ENCODE assay signal across 8 cellular contexts in the genomic region with DNA sequence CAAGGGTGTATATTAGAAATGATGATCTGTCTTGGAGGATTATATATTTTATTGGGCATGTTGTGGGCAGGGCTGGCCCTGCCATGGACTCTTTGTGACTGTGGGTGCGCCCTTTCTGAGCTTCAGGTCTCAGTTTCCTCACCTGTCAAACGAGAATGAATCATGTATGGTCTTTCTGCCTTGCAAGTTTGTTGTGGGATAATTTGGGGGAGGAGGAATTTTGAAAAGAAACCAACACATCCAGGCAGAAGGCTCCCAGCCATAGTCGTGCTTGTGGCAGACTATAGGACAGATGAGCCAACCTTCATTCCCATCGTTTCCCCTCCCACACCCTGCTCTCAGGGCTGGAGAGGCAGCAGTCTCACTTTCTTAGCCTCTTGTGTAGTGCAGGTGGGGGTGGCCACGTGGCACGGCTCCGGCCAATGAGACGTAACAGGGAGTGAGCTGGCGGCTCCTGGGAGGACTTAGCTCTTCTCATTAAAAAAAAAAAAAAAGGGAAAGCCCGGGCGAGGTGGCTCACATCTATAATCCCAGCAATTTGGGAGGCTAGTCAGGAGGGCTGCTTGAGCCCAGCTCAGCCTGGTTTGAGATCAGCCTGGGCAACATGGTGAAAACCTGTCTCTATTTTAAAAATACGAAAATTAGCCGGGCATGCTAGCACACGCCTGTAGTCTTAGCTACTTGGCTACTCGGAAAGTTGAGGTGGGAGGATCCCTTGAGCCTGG.
DNase-seq lines count a peak whose midpoint lies in the region; ATAC-seq and TF ChIP-seq lines count a peak whose summit lies in the region.

No MANE protein-coding gene starts in this region.

- H3K27me3 ChIP-seq in smooth muscle cell (ENCODE audit: low read depth) = no peaks in the 10 kb centered on the region

- in situ Hi-C loops in GM13976 (cut with MboI; ENCODE audit: low sequenced_read_pairs, unreplicated experiment) = no loop called here

- peak overlapping the region; percentile 19 for H2AFZ ChIP-seq in smooth muscle cell (ENCODE audit: low read depth)

- H3K4me3 ChIP-seq in smooth muscle cell = no peak overlapping the region

- peaks cover 13% of the 10 kb centered on the region for H3K4me1 ChIP-seq in smooth muscle cell (ENCODE audit: low read depth)

- no peaks in the 10 kb centered on the region for H4K20me1 ChIP-seq in smooth muscle cell (ENCODE audit: low read depth)

- no peak for ATAC-seq in GM19023 (IDR thresholded peaks at IDR 0.05; ENCODE audit: unreplicated experiment)

- no peak overlapping the region for H3K27ac Mint-ChIP-seq in immature natural killer cell

- H3K4me2 ChIP-seq in smooth muscle cell = peak overlapping the region; percentile 10

- WGBS in smooth muscle cell (ENCODE audit: low lambda C conversion rate) = 30% methylated on average over 15 of the region's 15 CpGs

- no peaks in the 10 kb centered on the region for H3K36me3 ChIP-seq in smooth muscle cell (ENCODE audit: low read depth)

- H3F3A ChIP-seq in smooth muscle cell (ENCODE audit: low read depth) = peaks cover 27% of the 10 kb centered on the region

- H3K79me2 ChIP-seq in smooth muscle cell (ENCODE audit: low read depth) = no peaks in the 10 kb centered on the region

- H3K27me3 Mint-ChIP-seq in immature natural killer cell (ENCODE audit: low read depth in 3 of 3) = peaks cover 0 to 4% (median 4%) of the 10 kb centered on the region in 3 donors

- H3K36me3 Mint-ChIP-seq in immature natural killer cell = no peaks in the 10 kb centered on the region

- DNase-seq in NCI-H146 (lab: John Stamatoyannopoulos, UW) (peak; percentile 54), NCI-H146 treated with DMSO at 0.1 percent for 48 hours (lab: John Stamatoyannopoulos, UW; ENCODE audit: unreplicated experiment) (no peak), NCI-H524 treated with DMSO at 0.1 percent for 48 hours (lab: John Stamatoyannopoulos, UW) (peak; percentile 82), epithelial cell of prostate (ENCODE audit: low read depth, low spot score) (peak; percentile 65), smooth muscle cell (lab: John Stamatoyannopoulos, UW; ENCODE audit: unreplicated experiment) (no peak), GM13976 (ENCODE audit: low spot score) (no peak), immature natural killer cell (no peak)

- H3K27ac ChIP-seq in epithelial cell of prostate = peak overlapping the region; percentile 85
- H3K27ac ChIP-seq in smooth muscle cell (ENCODE audit: low read depth) = peak overlapping the region; percentile 53

- H3K9me3 ChIP-seq in smooth muscle cell (replicated peaks; ENCODE audit: low read depth) = no peaks in the 10 kb centered on the region

- TF ChIP-seq CTCF in smooth muscle cell (IDR thresholded peaks at IDR 0.05; ENCODE audit: borderline replicate concordance, insufficient read depth, poor library complexity, severe bottlenecking) (no peak), GM13976 (IDR thresholded peaks at IDR 0.05; ENCODE audit: borderline replicate concordance, control extremely low read depth, extremely low read depth, insufficient read depth, missing control alignments) (no peak)

- no peak overlapping the region for H3K9ac ChIP-seq in smooth muscle cell (ENCODE audit: low read depth)

- no peak overlapping the region for H3K4me3 Mint-ChIP-seq in immature natural killer cell

- H3K4me1 Mint-ChIP-seq in immature natural killer cell = peaks cover 3 to 9% of the 10 kb centered on the region in 2 donors

- no peaks in the 10 kb centered on the region for H3K9me3 Mint-ChIP-seq in immature natural killer cell

Comparison
In these comparisons a context has a peak if more than half of its experiments do, and no peak if none do; other contexts are left out.
1. DNase-seq: peak in NCI-H146 (single experiment), NCI-H524 treated with DMSO at 0.1 percent for 48 hours (single experiment) and epithelial cell of prostate (single experiment); none in NCI-H146 treated with DMSO at 0.1 percent for 48 hours (single experiment), smooth muscle cell (single experiment), GM13976 (single experiment) and immature natural killer cell (0 of 3).